ENCODE assay signal across 1 cellular context in the genomic region with DNA sequence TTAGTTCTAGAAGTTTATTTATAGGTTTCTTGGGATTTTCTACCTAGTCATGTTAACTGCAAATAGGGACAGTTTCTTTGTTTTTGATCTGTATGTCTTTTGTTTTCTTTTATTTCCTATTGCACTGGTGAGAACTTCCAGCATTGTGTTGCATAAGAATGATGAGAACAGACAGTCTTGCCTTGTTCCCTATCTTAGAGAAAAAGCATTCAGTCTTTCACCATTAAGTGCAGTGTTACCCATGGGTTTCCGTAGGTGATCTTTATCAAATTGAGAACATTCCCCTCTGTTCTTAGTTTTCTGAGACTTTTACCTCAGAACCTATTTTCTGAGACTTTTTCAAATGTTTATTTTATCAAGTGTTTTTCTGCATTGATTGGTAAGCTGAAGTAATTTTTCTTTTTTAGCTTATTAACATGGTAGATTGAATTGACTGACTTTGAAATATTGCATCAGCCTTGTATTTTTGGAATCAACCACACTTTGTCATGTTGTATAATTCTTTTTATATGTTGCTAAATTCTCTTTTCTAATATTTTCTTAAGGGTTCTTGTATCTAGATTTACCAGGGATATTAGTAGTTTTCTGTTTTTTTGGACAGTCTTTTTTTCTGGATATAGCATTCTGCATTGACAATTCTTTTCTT.
TF ChIP-seq lines count a peak whose summit lies in the region.

No MANE protein-coding gene starts in this region.

TF ChIP-seq in K562, 482 proteins besides CTCF, POLR2A, EP300 and RAD21:
- TF ChIP-seq, protein P1, sequence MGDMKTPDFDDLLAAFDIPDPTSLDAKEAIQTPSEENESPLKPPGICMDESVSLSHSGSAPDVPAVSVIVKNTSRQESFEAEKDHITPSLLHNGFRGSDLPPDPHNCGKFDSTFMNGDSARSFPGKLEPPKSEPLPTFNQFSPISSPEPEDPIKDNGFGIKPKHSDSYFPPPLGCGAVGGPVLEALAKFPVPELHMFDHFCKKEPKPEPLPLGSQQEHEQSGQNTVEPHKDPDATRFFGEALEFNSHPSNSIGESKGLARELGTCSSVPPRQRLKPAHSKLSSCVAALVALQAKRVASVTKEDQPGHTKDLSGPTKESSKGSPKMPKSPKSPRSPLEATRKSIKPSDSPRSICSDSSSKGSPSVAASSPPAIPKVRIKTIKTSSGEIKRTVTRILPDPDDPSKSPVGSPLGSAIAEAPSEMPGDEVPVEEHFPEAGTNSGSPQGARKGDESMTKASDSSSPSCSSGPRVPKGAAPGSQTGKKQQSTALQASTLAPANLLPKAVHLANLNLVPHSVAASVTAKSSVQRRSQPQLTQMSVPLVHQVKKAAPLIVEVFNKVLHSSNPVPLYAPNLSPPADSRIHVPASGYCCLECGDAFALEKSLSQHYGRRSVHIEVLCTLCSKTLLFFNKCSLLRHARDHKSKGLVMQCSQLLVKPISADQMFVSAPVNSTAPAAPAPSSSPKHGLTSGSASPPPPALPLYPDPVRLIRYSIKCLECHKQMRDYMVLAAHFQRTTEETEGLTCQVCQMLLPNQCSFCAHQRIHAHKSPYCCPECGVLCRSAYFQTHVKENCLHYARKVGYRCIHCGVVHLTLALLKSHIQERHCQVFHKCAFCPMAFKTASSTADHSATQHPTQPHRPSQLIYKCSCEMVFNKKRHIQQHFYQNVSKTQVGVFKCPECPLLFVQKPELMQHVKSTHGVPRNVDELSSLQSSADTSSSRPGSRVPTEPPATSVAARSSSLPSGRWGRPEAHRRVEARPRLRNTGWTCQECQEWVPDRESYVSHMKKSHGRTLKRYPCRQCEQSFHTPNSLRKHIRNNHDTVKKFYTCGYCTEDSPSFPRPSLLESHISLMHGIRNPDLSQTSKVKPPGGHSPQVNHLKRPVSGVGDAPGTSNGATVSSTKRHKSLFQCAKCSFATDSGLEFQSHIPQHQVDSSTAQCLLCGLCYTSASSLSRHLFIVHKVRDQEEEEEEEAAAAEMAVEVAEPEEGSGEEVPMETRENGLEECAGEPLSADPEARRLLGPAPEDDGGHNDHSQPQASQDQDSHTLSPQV (IDR thresholded peaks at IDR 0.05) = 0 out of 2 replicates have a peak, but pooled peaks have one; percentile 47
- TF ChIP-seq TAL1 (IDR thresholded peaks at IDR 0.05) (0 out of 2 replicates have a peak, but pooled peaks have one; percentile 16), MXI1 (IDR thresholded peaks at IDR 0.05; ENCODE audit: low read depth, low read length) (no peak), CEBPB (tag; IDR thresholded peaks at IDR 0.05) (peak; percentile 66), HIVEP1 (CRISPR knock-in tag; IDR thresholded peaks at IDR 0.05) (no peak), ASH1L (IDR thresholded peaks at IDR 0.05; ENCODE audit: borderline replicate concordance, low read depth, partially characterized antibody) (no peak), ZNF24 (IDR thresholded peaks at IDR 0.05) (peak; percentile 17; the same call in 1 of the 2 replicates), TRIM24 (IDR thresholded peaks at IDR 0.05) (peak in 1 of 2 experiments; percentile 38; a peak in 1 of 4 replicates), ATF4 (CRISPR knock-in tag; IDR thresholded peaks at IDR 0.05) (peak; percentile 69), CEBPG (CRISPR knock-in tag; IDR thresholded peaks at IDR 0.05) (no peak), CEBPG (tag; conservative IDR thresholded peaks at IDR 0.05 in 1 of 2, IDR thresholded peaks at IDR 0.05 in 1 of 2) (peak; percentile 86 to 89), EP400 (IDR thresholded peaks at IDR 0.05) (peak; percentile 41; the same call in 1 of the 2 replicates), ZNF407 (IDR thresholded peaks at IDR 0.05; ENCODE audit: low read depth) (peak; percentile 87), ZFP36 (IDR thresholded peaks at IDR 0.05; ENCODE audit: low read depth, low read length, partially characterized antibody) (no peak), ZBED1 (IDR thresholded peaks at IDR 0.05) (no peak), BACH1 (tag; IDR thresholded peaks at IDR 0.05) (0 out of 2 replicates have a peak, but pooled peaks have one; percentile 48)
- TF ChIP-seq, protein P2, sequence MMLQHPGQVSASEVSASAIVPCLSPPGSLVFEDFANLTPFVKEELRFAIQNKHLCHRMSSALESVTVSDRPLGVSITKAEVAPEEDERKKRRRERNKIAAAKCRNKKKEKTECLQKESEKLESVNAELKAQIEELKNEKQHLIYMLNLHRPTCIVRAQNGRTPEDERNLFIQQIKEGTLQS (IDR thresholded peaks at IDR 0.05) = peak; percentile 75
- TF ChIP-seq, protein P2 (CRISPR knock-in tag; conservative IDR thresholded peaks at IDR 0.05) = no peak
- TF ChIP-seq, protein P3, sequence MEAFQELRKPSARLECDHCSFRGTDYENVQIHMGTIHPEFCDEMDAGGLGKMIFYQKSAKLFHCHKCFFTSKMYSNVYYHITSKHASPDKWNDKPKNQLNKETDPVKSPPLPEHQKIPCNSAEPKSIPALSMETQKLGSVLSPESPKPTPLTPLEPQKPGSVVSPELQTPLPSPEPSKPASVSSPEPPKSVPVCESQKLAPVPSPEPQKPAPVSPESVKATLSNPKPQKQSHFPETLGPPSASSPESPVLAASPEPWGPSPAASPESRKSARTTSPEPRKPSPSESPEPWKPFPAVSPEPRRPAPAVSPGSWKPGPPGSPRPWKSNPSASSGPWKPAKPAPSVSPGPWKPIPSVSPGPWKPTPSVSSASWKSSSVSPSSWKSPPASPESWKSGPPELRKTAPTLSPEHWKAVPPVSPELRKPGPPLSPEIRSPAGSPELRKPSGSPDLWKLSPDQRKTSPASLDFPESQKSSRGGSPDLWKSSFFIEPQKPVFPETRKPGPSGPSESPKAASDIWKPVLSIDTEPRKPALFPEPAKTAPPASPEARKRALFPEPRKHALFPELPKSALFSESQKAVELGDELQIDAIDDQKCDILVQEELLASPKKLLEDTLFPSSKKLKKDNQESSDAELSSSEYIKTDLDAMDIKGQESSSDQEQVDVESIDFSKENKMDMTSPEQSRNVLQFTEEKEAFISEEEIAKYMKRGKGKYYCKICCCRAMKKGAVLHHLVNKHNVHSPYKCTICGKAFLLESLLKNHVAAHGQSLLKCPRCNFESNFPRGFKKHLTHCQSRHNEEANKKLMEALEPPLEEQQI (IDR thresholded peaks at IDR 0.05) = 0 out of 2 replicates have a peak, but pooled peaks have one; percentile 24
